Comparison of ENCODE assay signal across 8 cellular contexts in genomic region chr15:52789601-52790165, GRCh38. TPM values are rescaled to one million over a fixed set of nuclear protein-coding genes. Genes with fewer than 3 reads are reported as not detected.
DNase-seq lines count a peak whose midpoint lies in the region; ATAC-seq and TF ChIP-seq lines count a peak whose summit lies in the region.

No MANE protein-coding gene starts in this region.

- peaks cover 0 to 24% (median 3%) of the 10 kb centered on the region in 11 experiments; a peak in 8 of 22 replicates for H4K20me1 ChIP-seq in BLaER1 treated with 17β-estradiol and CSF1 and Interleukin-3, amounts not matched to agents 10 nM and 100 nM

- TF ChIP-seq CTCF in epithelial cell of esophagus (IDR thresholded peaks at IDR 0.05; ENCODE audit: insufficient read depth, low read depth, low read length, missing control alignments): no peak
- TF ChIP-seq CTCF in osteocyte (IDR thresholded peaks at IDR 0.05): no peak

- H3K9ac ChIP-seq in BLaER1 treated with 17β-estradiol and CSF1 and Interleukin-3, amounts not matched to agents 10 nM and 100 nM: peak overlapping the region in 10 of 11 experiments; percentile 19 to 72 (median 66); a peak in 20 of 22 replicates

- peaks cover 8 to 20% (median 16%) of the 10 kb centered on the region in 10 experiments for H3K4me1 ChIP-seq in BLaER1 treated with 17β-estradiol and CSF1 and Interleukin-3, amounts not matched to agents 10 nM and 100 nM
- H3K4me1 ChIP-seq in SJCRH30: no peaks in the 10 kb centered on the region

- H3K9me3 ChIP-seq in BLaER1 treated with 17β-estradiol and CSF1 and Interleukin-3, amounts not matched to agents 10 nM and 100 nM (replicated peaks in 1 of 11): peaks cover 32 to 68% (median 55%) of the 10 kb centered on the region in 11 experiments
- H3K9me3 ChIP-seq in SJCRH30 (replicated peaks): no peaks in the 10 kb centered on the region

- H3K9me3 Mint-ChIP-seq in osteocyte (ENCODE audit: unreplicated experiment): no peaks in the 10 kb centered on the region

- ATAC-seq in GM21528 (IDR thresholded peaks at IDR 0.05; ENCODE audit: low FRiP score, unreplicated experiment) (peak; percentile 17), HG02852 (IDR thresholded peaks at IDR 0.05; ENCODE audit: unreplicated experiment) (no peak)

- H3K36me3 Mint-ChIP-seq in osteocyte (ENCODE audit: unreplicated experiment): no peaks in the 10 kb centered on the region

- peaks cover 13% of the 10 kb centered on the region for H3K4me1 Mint-ChIP-seq in osteocyte (ENCODE audit: unreplicated experiment)

- H3K27me3 ChIP-seq in BLaER1 treated with 17β-estradiol and CSF1 and Interleukin-3, amounts not matched to agents 10 nM and 100 nM: peaks cover 99 to 100% (median 100%) of the 10 kb centered on the region in 11 experiments
- H3K27me3 ChIP-seq in SJCRH30: no peaks in the 10 kb centered on the region

- no peak overlapping the region for H3K27ac ChIP-seq in BLaER1 treated with 17β-estradiol and CSF1 and Interleukin-3, amounts not matched to agents 10 nM and 100 nM
- H3K27ac ChIP-seq in SJCRH30: no peak overlapping the region

- H3K27ac Mint-ChIP-seq in osteocyte (ENCODE audit: unreplicated experiment): no peak overlapping the region

- H3K4me2 ChIP-seq in BLaER1 treated with 17β-estradiol and CSF1 and Interleukin-3, amounts not matched to agents 10 nM and 100 nM: peak overlapping the region; percentile 81 to 100 (median 98)

- H3K36me3 ChIP-seq in BLaER1 treated with 17β-estradiol and CSF1 and Interleukin-3, amounts not matched to agents 10 nM and 100 nM: no peaks in the 10 kb centered on the region
- no peaks in the 10 kb centered on the region for H3K36me3 ChIP-seq in SJCRH30

- peaks cover 44% of the 10 kb centered on the region for H3K27me3 Mint-ChIP-seq in osteocyte (ENCODE audit: unreplicated experiment)

- H3K4me3 ChIP-seq in BLaER1 treated with 17β-estradiol and CSF1 and Interleukin-3, amounts not matched to agents 10 nM and 100 nM: peak overlapping the region; percentile 62 to 74 (median 69)
- peak overlapping the region; percentile 59 for H3K4me3 ChIP-seq in SJCRH30
- H3K4me3 ChIP-seq in epithelial cell of esophagus (ENCODE audit: low read length): peak overlapping the region; percentile 39

- DNase-seq in SJCRH30 (peak; percentile 21 to 28), epithelial cell of esophagus (ENCODE audit: low read depth) (no peak), osteocyte (ENCODE audit: extremely low spot score, unreplicated experiment) (peak; percentile 82), activated gamma-delta T cell treated with Interleukin-2 at 50 U/mL for 16 hours (no peak), occipital lobe (lab: John Stamatoyannopoulos, UW) (no peak)

- H3K4me3 Mint-ChIP-seq in osteocyte (ENCODE audit: unreplicated experiment): peak overlapping the region; percentile 76

RNA-seq across cellular contexts. Expression of gene ONECUT1, which starts 0.5 kb away (rescaled TPM):
- 0.14 and 0.28 TPM in 2 replicates for total RNA-seq in SJCRH30 (2014; rRNA removed; shearing (Covaris generic))
- total RNA-seq in osteocyte (not detected in 2 replicates), occipital lobe (not detected)

Comparison
In these comparisons a context has a peak if more than half of its experiments do, and no peak if none do; other contexts are left out.
1. DNase-seq: peak in SJCRH30 (2 of 2) and osteocyte (single experiment); none in epithelial cell of esophagus (single experiment), activated gamma-delta T cell treated with Interleukin-2 at 50 U/mL for 16 hours (single experiment) and occipital lobe (single experiment).
2. Peak in every context shown above with its lines, with median percentiles within 50 percentile points of each other: H3K4me3 ChIP-seq.